ENCODE assay signal across 8 cellular contexts in the genomic region with DNA sequence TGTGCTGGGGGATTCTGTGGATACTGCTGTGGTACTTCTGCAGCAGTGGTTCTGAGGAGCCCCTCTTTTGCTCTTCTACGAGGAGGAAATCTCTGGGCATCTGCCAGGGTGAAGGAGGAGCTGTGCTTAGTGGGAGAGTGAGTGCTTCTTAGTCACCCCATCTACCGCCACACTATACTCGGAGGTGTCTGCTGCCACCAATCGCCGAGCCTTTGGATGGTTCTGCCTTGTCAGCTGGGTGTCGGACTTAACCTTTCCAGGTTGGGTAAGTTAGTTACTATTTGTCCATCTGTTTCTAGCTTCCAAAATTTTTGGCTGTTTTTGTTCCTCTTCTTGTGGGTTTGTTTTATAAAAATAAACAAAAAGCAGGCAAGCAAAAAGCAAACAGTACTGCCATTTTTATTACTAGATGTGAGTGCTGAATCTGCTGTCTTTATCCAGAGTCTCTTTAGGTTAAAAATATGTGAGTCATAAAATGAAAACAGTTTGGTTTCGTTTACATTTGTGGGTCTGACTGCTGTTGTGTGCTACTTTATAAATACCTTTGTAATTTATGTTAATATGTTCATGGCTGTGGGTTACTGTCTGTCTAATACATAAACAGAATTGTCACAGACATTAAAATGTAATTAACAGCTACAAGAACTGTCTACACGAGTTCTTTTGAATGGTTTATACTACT.
DNase-seq lines count a peak whose midpoint lies in the region; ATAC-seq and TF ChIP-seq lines count a peak whose summit lies in the region.

No MANE protein-coding gene starts in this region.

- H3K36me3 Mint-ChIP-seq in activated CD4-positive, alpha-beta T cell treated with anti-CD3 and anti-CD28 coated beads for 36 hours (ENCODE audit: low read depth) = peaks cover 12% of the 10 kb centered on the region
- H3K36me3 Mint-ChIP-seq in activated CD4-positive, alpha-beta T cell treated with anti-CD3 and anti-CD28 coated beads, Interleukin-2, amount 10 ng/mL, durations not matched to agents 7 days and 5 days (ENCODE audit: low read depth) = peaks cover 10% of the 10 kb centered on the region
- H3K36me3 Mint-ChIP-seq in natural killer cell = no peaks in the 10 kb centered on the region

- no peak overlapping the region for H4K5ac ChIP-seq in IMR-90 (ENCODE audit: low read depth, low read length)

- H3K4ac ChIP-seq in IMR-90 (ENCODE audit: low read depth, low read length) = peak overlapping the region; percentile 9; the same call in 1 of the 2 replicates

- intact Hi-C loops in activated CD4-positive, alpha-beta T cell treated with anti-CD3 and anti-CD28 coated beads for 36 hours (cut with DNase I, micrococcal nuclease) = loop anchor here (5.0 kb wide), 2 partner anchors 156 to 304 kb away; no protein-coding TSS in a partner anchor
- intact Hi-C loops in IMR-90 (cut with micrococcal nuclease) (no loop called here), natural killer cell (cut with micrococcal nuclease) (no loop called here)

- no peak for TF ChIP-seq RAD21 in IMR-90 (IDR thresholded peaks at IDR 0.05; ENCODE audit: low read length)

- H3K4me3 Mint-ChIP-seq in activated CD4-positive, alpha-beta T cell treated with anti-CD3 and anti-CD28 coated beads for 36 hours = peak overlapping the region; percentile 11
- H3K4me3 Mint-ChIP-seq in activated CD4-positive, alpha-beta T cell treated with anti-CD3 and anti-CD28 coated beads, Interleukin-2, amount 10 ng/mL, durations not matched to agents 7 days and 5 days = no peak overlapping the region
- H3K4me3 Mint-ChIP-seq in natural killer cell = no peak overlapping the region

- in situ Hi-C loops in IMR-90 (cut with MboI; ENCODE audit: low sequenced_read_pairs) (no loop called here), brain microvascular endothelial cell (cut with HindIII; ENCODE audit: low pct_ligation_motif_present, low sequenced_read_pairs) (no loop called here)

- no peak overlapping the region for H2AK9ac ChIP-seq in IMR-90 (replicated peaks; ENCODE audit: low read depth, low read length, poor library complexity)

- peaks cover 41 to 70% of the 10 kb centered on the region in 2 experiments for H3K79me1 ChIP-seq in IMR-90 (ENCODE audit: low read depth in 1 of 2, low read length in 2 of 2)

- BruUV-seq in IMR-90 (replicated peaks; lab: Mats Ljungman, UMichigan) = no TSS peak

- WGBS in IMR-90 (ENCODE audit: extremely low coverage in 2 of 2, insufficient read length in 1 of 2), 2 experiments = no CpG with 5 or more reads among the region's 8 CpGs

- H3K56ac ChIP-seq in IMR-90 (ENCODE audit: extremely low read depth, insufficient read depth, low read length) = no peak overlapping the region

- CTCF ChIA-PET in activated CD4-positive, alpha-beta T cell treated with anti-CD3 and anti-CD28 coated beads for 36 hours (lab: Charles Lee) = interaction anchor here (0.6 to 2.0 kb wide), 7 partner anchors 9 to 103 kb away, joined by 3 to 6 read pairs (median 3); no protein-coding TSS in a partner anchor
- CTCF ChIA-PET in activated CD4-positive, alpha-beta T cell treated with anti-CD3 and anti-CD28 coated beads, Interleukin-2, amount 10 ng/mL, durations not matched to agents 7 days and 5 days (lab: Charles Lee) = interaction anchor here (0.6 to 1.5 kb wide), 2 partner anchors 9 to 11 kb away, joined by 3 to 4 read pairs; no protein-coding TSS in a partner anchor
- CTCF ChIA-PET in IMR-90 (lab: Yijun Ruan, JAX) = interaction anchor here (0.5 to 1.1 kb wide), 3 partner anchors 9 to 144 kb away, joined by 3 to 5 read pairs (median 3); no protein-coding TSS in a partner anchor

- H3K18ac ChIP-seq in IMR-90 (ENCODE audit: low read depth, low read length) = no peak overlapping the region

- peak overlapping the region; percentile 8 for H2BK5ac ChIP-seq in IMR-90 (ENCODE audit: low read depth, low read length, poor library complexity, severe bottlenecking)

- TF ChIP-seq CTCF in IMR-90 (conservative IDR thresholded peaks at IDR 0.05; ENCODE audit: low read depth, low read length) (no peak), brain microvascular endothelial cell (IDR thresholded peaks at IDR 0.05; ENCODE audit: low read depth, low read length, missing control alignments) (peak; percentile 23), natural killer cell (IDR thresholded peaks at IDR 0.05) (no peak)

- no peaks in the 10 kb centered on the region for H3K9me3 Mint-ChIP-seq in activated CD4-positive, alpha-beta T cell treated with anti-CD3 and anti-CD28 coated beads for 36 hours (ENCODE audit: low read depth)
- peaks cover 2% of the 10 kb centered on the region for H3K9me3 Mint-ChIP-seq in activated CD4-positive, alpha-beta T cell treated with anti-CD3 and anti-CD28 coated beads, Interleukin-2, amount 10 ng/mL, durations not matched to agents 7 days and 5 days
- no peaks in the 10 kb centered on the region for H3K9me3 Mint-ChIP-seq in natural killer cell

- peak overlapping the region; percentile 90 for H3K4me2 ChIP-seq in IMR-90 (ENCODE audit: low read depth, low read length)

- H3K27me3 ChIP-seq in IMR-90 (ENCODE audit: control insufficient read depth, insufficient read depth, low read length) (no peaks in the 10 kb centered on the region), brain microvascular endothelial cell (replicated peaks) (no peaks in the 10 kb centered on the region)

- dilution Hi-C loops in IMR-90 (cut with HindIII; ENCODE audit: low sequenced_read_pairs, unreplicated experiment) = no loop called here

- H2BK15ac ChIP-seq in IMR-90 (ENCODE audit: low read depth, low read length) = no peak overlapping the region

- DNase-seq in activated CD4-positive, alpha-beta T cell treated with anti-CD3 and anti-CD28 coated beads for 36 hours = peak; percentile 65
- DNase-seq in activated CD4-positive, alpha-beta T cell treated with anti-CD3 and anti-CD28 coated beads, Interleukin-2, amount 10 ng/mL, durations not matched to agents 7 days and 5 days = no peak
- DNase-seq in IMR-90 = peak; percentile 73
- peak; percentile 47 for DNase-seq in brain microvascular endothelial cell
- DNase-seq in natural killer cell = no peak
- DNase-seq in NCI-H1694 treated with DMSO at 0.1 percent for 48 hours (lab: John Stamatoyannopoulos, UW) = no peak
- no peak for DNase-seq in germinal center (ENCODE audit: low spot score)

- H4K91ac ChIP-seq in IMR-90 (ENCODE audit: insufficient read depth, low read depth, low read length) = no peak overlapping the region

- no peak for TF ChIP-seq POLR2A in IMR-90 (IDR thresholded peaks at IDR 0.05; ENCODE audit: low read depth, low read length)

- no peaks in the 10 kb centered on the region for H3K9me3 ChIP-seq in IMR-90 (ENCODE audit: control insufficient read depth, insufficient read depth, low read length)

- 0 out of 2 replicates have a peak overlapping the region, but pooled peaks have one; percentile 17 for H3K14ac ChIP-seq in IMR-90 (replicated peaks; ENCODE audit: low read depth, low read length)

- peak; percentile 75 for ATAC-seq in activated CD4-positive, alpha-beta T cell treated with anti-CD3 and anti-CD28 coated beads for 36 hours
- ATAC-seq in IMR-90 (ENCODE audit: low read depth) = peak; percentile 85
- ATAC-seq in natural killer cell = peak; percentile 36 to 59 (median 43)
- no peak for ATAC-seq in HG03520 (IDR thresholded peaks at IDR 0.05; ENCODE audit: unreplicated experiment)

- H3K23ac ChIP-seq in IMR-90 (ENCODE audit: low read depth, low read length) = no peak overlapping the region; the same call in 1 of the 2 replicates

- H3K4me1 ChIP-seq in IMR-90 (ENCODE audit: control insufficient read depth, insufficient read depth, low read length) = peaks cover 14% of the 10 kb centered on the region

- H2BK20ac ChIP-seq in IMR-90 (ENCODE audit: low read depth, low read length) = no peak overlapping the region

- H4K8ac ChIP-seq in IMR-90 (ENCODE audit: low read depth in 2 of 2, low read length in 2 of 2) = no peak overlapping the region

- H3K27ac ChIP-seq in IMR-90 (ENCODE audit: insufficient read depth, low read length) = peak overlapping the region; percentile 14; the same call in 1 of the 2 replicates
- peak overlapping the region; percentile 28 for H3K27ac ChIP-seq in brain microvascular endothelial cell

- H3K4me1 Mint-ChIP-seq in activated CD4-positive, alpha-beta T cell treated with anti-CD3 and anti-CD28 coated beads for 36 hours = peaks cover 75% of the 10 kb centered on the region
- peaks cover 50% of the 10 kb centered on the region for H3K4me1 Mint-ChIP-seq in activated CD4-positive, alpha-beta T cell treated with anti-CD3 and anti-CD28 coated beads, Interleukin-2, amount 10 ng/mL, durations not matched to agents 7 days and 5 days
- H3K4me1 Mint-ChIP-seq in natural killer cell = peaks cover 76 to 77% of the 10 kb centered on the region in 2 donors

- peak overlapping the region; percentile 65 for H3K27ac Mint-ChIP-seq in activated CD4-positive, alpha-beta T cell treated with anti-CD3 and anti-CD28 coated beads for 36 hours
- no peak overlapping the region for H3K27ac Mint-ChIP-seq in activated CD4-positive, alpha-beta T cell treated with anti-CD3 and anti-CD28 coated beads, Interleukin-2, amount 10 ng/mL, durations not matched to agents 7 days and 5 days
- peak overlapping the region; percentile 1 to 39 for H3K27ac Mint-ChIP-seq in natural killer cell

- H3K27me3 Mint-ChIP-seq in activated CD4-positive, alpha-beta T cell treated with anti-CD3 and anti-CD28 coated beads for 36 hours = no peaks in the 10 kb centered on the region
- no peaks in the 10 kb centered on the region for H3K27me3 Mint-ChIP-seq in activated CD4-positive, alpha-beta T cell treated with anti-CD3 and anti-CD28 coated beads, Interleukin-2, amount 10 ng/mL, durations not matched to agents 7 days and 5 days
- H3K27me3 Mint-ChIP-seq in natural killer cell (ENCODE audit: low read depth in 2 of 2) = no peaks in the 10 kb centered on the region

- H3K4me3 ChIP-seq in IMR-90 (ENCODE audit: insufficient read depth, low read depth, low read length) (peak overlapping the region; percentile 20; the same call in 1 of the 2 replicates), brain microvascular endothelial cell (ENCODE audit: low read depth, low read length) (peak overlapping the region; percentile 13)

- 0 out of 2 replicates have a peak overlapping the region, but pooled peaks have one; percentile 0 for H3K9ac ChIP-seq in IMR-90 (ENCODE audit: low read depth, low read length)

- H4K20me1 ChIP-seq in IMR-90 (ENCODE audit: insufficient read depth, low read length) = peaks cover 73% of the 10 kb centered on the region

- no peak overlapping the region for H2BK120ac ChIP-seq in IMR-90 (ENCODE audit: low read depth, low read length)

- no peak overlapping the region for H2AFZ ChIP-seq in IMR-90 (replicated peaks; ENCODE audit: low read length, poor library complexity)

- peaks cover 26% of the 10 kb centered on the region for H3K9me1 ChIP-seq in IMR-90 (ENCODE audit: insufficient read depth, low read length)

- H2AK5ac ChIP-seq in IMR-90 (ENCODE audit: low read depth, low read length) = no peak overlapping the region

- POLR2A ChIA-PET in activated CD4-positive, alpha-beta T cell treated with anti-CD3 and anti-CD28 coated beads for 36 hours (lab: Charles Lee) = interaction anchor here (0.5 kb wide), 1 partner anchor 90 kb away, joined by 3 read pairs; no protein-coding TSS in a partner anchor
- POLR2A ChIA-PET in activated CD4-positive, alpha-beta T cell treated with anti-CD3 and anti-CD28 coated beads, Interleukin-2, amount 10 ng/mL, durations not matched to agents 7 days and 5 days (lab: Charles Lee) = no interaction called here
- POLR2A ChIA-PET in IMR-90 (lab: Charles Lee; ENCODE audit: unreplicated experiment) = no interaction called here

- H3K36me3 ChIP-seq in IMR-90 (ENCODE audit: control insufficient read depth, insufficient read depth, low read length) (no peaks in the 10 kb centered on the region), brain microvascular endothelial cell (replicated peaks) (no peaks in the 10 kb centered on the region)

Comparison
In these comparisons a context has a peak if more than half of its experiments do, and no peak if none do; other contexts are left out.
1. DNase-seq: peak in activated CD4-positive, alpha-beta T cell treated with anti-CD3 and anti-CD28 coated beads for 36 hours (single experiment), IMR-90 (single experiment) and brain microvascular endothelial cell (single experiment); none in activated CD4-positive, alpha-beta T cell treated with anti-CD3 and anti-CD28 coated beads, Interleukin-2, amount 10 ng/mL, durations not matched to agents 7 days and 5 days (single experiment), natural killer cell (single experiment), NCI-H1694 treated with DMSO at 0.1 percent for 48 hours (single experiment) and germinal center (single experiment).
2. intact Hi-C loops: an anchor here in activated CD4-positive, alpha-beta T cell treated with anti-CD3 and anti-CD28 coated beads for 36 hours (5.0 kb wide); none called in IMR-90 and natural killer cell.